Comparison of ENCODE assay signal across 23 cellular contexts in the genomic region with DNA sequence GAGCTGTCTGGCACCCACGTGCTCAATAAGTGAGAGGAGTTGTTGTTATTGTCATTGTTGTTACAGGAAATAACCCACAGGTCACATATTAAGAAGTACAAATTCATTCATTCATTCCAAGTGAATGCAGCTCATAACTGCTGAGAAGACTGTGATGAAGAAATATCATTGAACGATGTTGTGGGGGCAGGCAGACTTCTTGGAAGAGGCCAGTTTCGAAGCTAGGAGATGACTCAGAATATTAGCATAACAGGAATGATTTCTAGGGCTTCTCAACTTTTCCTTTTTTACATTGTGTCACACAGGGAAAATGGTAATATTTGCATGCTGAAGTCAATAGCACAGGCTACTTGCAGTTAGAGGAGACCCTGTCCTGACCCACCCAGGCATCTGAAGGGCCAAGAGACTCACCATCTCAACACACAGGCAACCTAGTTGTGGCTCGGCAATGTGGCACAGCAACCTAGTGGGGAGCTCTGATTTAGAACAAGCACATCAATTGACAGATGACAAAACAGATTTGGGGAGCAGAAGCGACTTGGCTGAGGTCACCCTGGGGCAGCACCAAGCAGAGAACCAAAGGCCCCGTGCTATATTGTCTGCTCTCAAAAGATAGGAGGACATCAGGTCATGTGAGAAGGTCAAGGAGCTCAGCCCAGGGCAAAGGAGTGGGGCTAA.
DNase-seq lines count a peak whose midpoint lies in the region; ATAC-seq and TF ChIP-seq lines count a peak whose summit lies in the region.
"Had no signal": no experiment of that assay in that cellular context is flagged by ENCODE, and none has a peak within 500 bp of the region (broad histone marks: within the 10 kb centered on the region; RNA-seq: fewer than 3 reads in every experiment).

No MANE protein-coding gene starts in this region.

- H4K20me1 ChIP-seq in neural progenitor cell (ENCODE audit: low read depth) = no peaks in the 10 kb centered on the region
- no peaks in the 10 kb centered on the region for H4K20me1 ChIP-seq in GM23338 (replicated peaks; ENCODE audit: insufficient read depth)

- H3F3A ChIP-seq in neural progenitor cell (ENCODE audit: low read depth) (no peaks in the 10 kb centered on the region), GM23338 (replicated peaks; ENCODE audit: low read depth) (no peaks in the 10 kb centered on the region)

- H3K36me3 ChIP-seq in neural progenitor cell (no peaks in the 10 kb centered on the region), GM23338 (ENCODE audit: insufficient read depth) (no peaks in the 10 kb centered on the region), aorta (ENCODE audit: control insufficient read depth in 1 of 2, insufficient read depth in 2 of 2, low read length in 1 of 2) (no peaks in the 10 kb centered on the region)

- H2AFZ ChIP-seq in neural progenitor cell (replicated peaks) (no peak overlapping the region), GM23338 (no peak overlapping the region)

- no peak overlapping the region for H3K4me3 Mint-ChIP-seq in activated CD4-positive, alpha-beta T cell treated with anti-CD3 and anti-CD28 coated beads, Interleukin-2, amount 10 ng/mL, durations not matched to agents 7 days and 5 days
- no peak overlapping the region for H3K4me3 Mint-ChIP-seq in activated CD4-positive, alpha-beta T cell treated with anti-CD3 and anti-CD28 coated beads, Interleukin-2, amount 10 ng/mL, durations not matched to agents 24 days and 14 days
- H3K4me3 Mint-ChIP-seq in neural progenitor cell (no peak overlapping the region), GM23338 (no peak overlapping the region)
- H3K4me3 Mint-ChIP-seq: B cell; CD8-positive, alpha-beta memory T cell had no signal

- POLR2A ChIA-PET in activated CD4-positive, alpha-beta T cell treated with anti-CD3 and anti-CD28 coated beads, Interleukin-2, amount 10 ng/mL, durations not matched to agents 7 days and 5 days (lab: Charles Lee) = no interaction called here

- H3K9me3 Mint-ChIP-seq in activated CD4-positive, alpha-beta T cell treated with anti-CD3 and anti-CD28 coated beads, Interleukin-2, amount 10 ng/mL, durations not matched to agents 7 days and 5 days = no peaks in the 10 kb centered on the region
- no peaks in the 10 kb centered on the region for H3K9me3 Mint-ChIP-seq in activated CD4-positive, alpha-beta T cell treated with anti-CD3 and anti-CD28 coated beads, Interleukin-2, amount 10 ng/mL, durations not matched to agents 24 days and 14 days
- no peaks in the 10 kb centered on the region for H3K9me3 Mint-ChIP-seq in neural progenitor cell
- H3K9me3 Mint-ChIP-seq in GM23338 = no peaks in the 10 kb centered on the region

- H3K4me2 ChIP-seq in neural progenitor cell (no peak overlapping the region), GM23338 (no peak overlapping the region)

- H3K9me3 ChIP-seq in neural progenitor cell (ENCODE audit: low read depth) = no peaks in the 10 kb centered on the region
- no peaks in the 10 kb centered on the region for H3K9me3 ChIP-seq in aorta (ENCODE audit: control insufficient read depth, low read length)

- peak; percentile 1 for DNase-seq in activated CD4-positive, alpha-beta T cell treated with anti-CD3 and anti-CD28 coated beads, Interleukin-2, amount 10 ng/mL, durations not matched to agents 7 days and 5 days
- no peak for DNase-seq in activated CD4-positive, alpha-beta T cell treated with anti-CD3 and anti-CD28 coated beads, Interleukin-2, amount 10 ng/mL, durations not matched to agents 24 days and 14 days
- DNase-seq in ecto neural progenitor cell (ENCODE audit: low spot score) = peak; percentile 18
- DNase-seq in neural progenitor cell (ENCODE audit: low spot score) = no peak
- DNase-seq in posterior vena cava (ENCODE audit: low spot score) = no peak
- DNase-seq in stimulated activated CD4-positive, alpha-beta T cell treated with anti-CD3 and anti-CD28 coated beads, Interleukin-4, amount 100 ng/mL, for 4 hours = no peak
- DNase-seq in GM23338 (ENCODE audit: low spot score) = no peak
- no peak for DNase-seq in aorta
- DNase-seq: CD8-positive, alpha-beta memory T cell; DMS79 treated with DMSO at 0.1 percent for 48 hours; GF-D8; HCEC 1CT; Kasumi-1; NCI-H1105; NCI-H1930; NCI-H446; NCI-H524 treated with DMSO at 0.1 percent for 48 hours; NK-92 treated with Interleukin-12 subunit alpha and Interleukin-12 subunit beta, amount 100 ng/mL, for 24 hours; PC-3 had no signal

- no peaks in the 10 kb centered on the region for H3K9me2 ChIP-seq in GM23338 (ENCODE audit: insufficient read depth)

- H3K79me2 ChIP-seq in neural progenitor cell (ENCODE audit: low read depth) (no peaks in the 10 kb centered on the region), GM23338 (replicated peaks; ENCODE audit: insufficient read depth) (no peaks in the 10 kb centered on the region)

- intact Hi-C loops in activated CD4-positive, alpha-beta T cell treated with anti-CD3 and anti-CD28 coated beads, Interleukin-2, amount 10 ng/mL, durations not matched to agents 24 days and 14 days (cut with micrococcal nuclease) = no loop called here
- intact Hi-C loops in posterior vena cava (cut with DNase I) = no loop called here
- intact Hi-C loops in aorta (cut with DNase I) = no loop called here

- H3K27me3 ChIP-seq in neural progenitor cell (no peaks in the 10 kb centered on the region), GM23338 (ENCODE audit: insufficient read depth) (no peaks in the 10 kb centered on the region), aorta (ENCODE audit: control insufficient read depth in 1 of 2, insufficient read depth in 2 of 2, low read length in 1 of 2) (no peaks in the 10 kb centered on the region)

- CTCF ChIA-PET in activated CD4-positive, alpha-beta T cell treated with anti-CD3 and anti-CD28 coated beads, Interleukin-2, amount 10 ng/mL, durations not matched to agents 7 days and 5 days (lab: Charles Lee) = interaction anchor here (1.2 kb wide), 1 partner anchor 50 kb away, joined by 3 read pairs; no protein-coding TSS in a partner anchor

- peaks cover 4% of the 10 kb centered on the region for H3K27me3 Mint-ChIP-seq in activated CD4-positive, alpha-beta T cell treated with anti-CD3 and anti-CD28 coated beads, Interleukin-2, amount 10 ng/mL, durations not matched to agents 7 days and 5 days
- H3K27me3 Mint-ChIP-seq in activated CD4-positive, alpha-beta T cell treated with anti-CD3 and anti-CD28 coated beads, Interleukin-2, amount 10 ng/mL, durations not matched to agents 24 days and 14 days = peaks cover 5% of the 10 kb centered on the region
- H3K27me3 Mint-ChIP-seq in neural progenitor cell (ENCODE audit: insufficient read depth, low read depth) = peaks cover 9% of the 10 kb centered on the region
- H3K27me3 Mint-ChIP-seq in GM23338 (ENCODE audit: insufficient read depth, low read depth, poor library complexity) = peaks cover 6% of the 10 kb centered on the region

- WGBS in aorta, 2 donors = 72% methylated on average over 6 of the region's 6 CpGs

- H3K4me1 Mint-ChIP-seq in activated CD4-positive, alpha-beta T cell treated with anti-CD3 and anti-CD28 coated beads, Interleukin-2, amount 10 ng/mL, durations not matched to agents 7 days and 5 days = no peaks in the 10 kb centered on the region
- H3K4me1 Mint-ChIP-seq in activated CD4-positive, alpha-beta T cell treated with anti-CD3 and anti-CD28 coated beads, Interleukin-2, amount 10 ng/mL, durations not matched to agents 24 days and 14 days = no peaks in the 10 kb centered on the region
- H3K4me1 Mint-ChIP-seq in neural progenitor cell (peaks cover 52% of the 10 kb centered on the region), GM23338 (peaks cover 17% of the 10 kb centered on the region)
- H3K4me1 Mint-ChIP-seq: B cell; CD8-positive, alpha-beta memory T cell had no signal

- ATAC-seq in GM23338 = no peak
- no peak for ATAC-seq in aorta (ENCODE audit: low FRiP score)
- ATAC-seq: K562, PC-3 had no signal

- no peak overlapping the region for H3K27ac ChIP-seq in neural progenitor cell
- no peak overlapping the region for H3K27ac ChIP-seq in GM23338 (ENCODE audit: low read depth)
- H3K27ac ChIP-seq in aorta (ENCODE audit: low read depth in 1 of 2, low read length in 2 of 2) = no peak overlapping the region
- H3K27ac ChIP-seq: 22Rv1, C4-2B had no signal

- H3K27ac Mint-ChIP-seq in activated CD4-positive, alpha-beta T cell treated with anti-CD3 and anti-CD28 coated beads, Interleukin-2, amount 10 ng/mL, durations not matched to agents 7 days and 5 days = no peak overlapping the region
- no peak overlapping the region for H3K27ac Mint-ChIP-seq in activated CD4-positive, alpha-beta T cell treated with anti-CD3 and anti-CD28 coated beads, Interleukin-2, amount 10 ng/mL, durations not matched to agents 24 days and 14 days
- peak overlapping the region; percentile 25 for H3K27ac Mint-ChIP-seq in neural progenitor cell
- H3K27ac Mint-ChIP-seq in GM23338 = no peak overlapping the region
- H3K27ac Mint-ChIP-seq: B cell; CD8-positive, alpha-beta memory T cell had no signal

- H3K4me1 ChIP-seq in neural progenitor cell (peaks cover 14% of the 10 kb centered on the region), GM23338 (ENCODE audit: insufficient read depth) (0 out of 2 replicates have a peak, but pooled peaks cover 4% of the 10 kb centered on the region), aorta (ENCODE audit: control insufficient read depth in 1 of 2, insufficient read depth in 2 of 2, low read length in 2 of 2) (no peaks in the 10 kb centered on the region)

- no peaks in the 10 kb centered on the region for H3K36me3 Mint-ChIP-seq in activated CD4-positive, alpha-beta T cell treated with anti-CD3 and anti-CD28 coated beads, Interleukin-2, amount 10 ng/mL, durations not matched to agents 7 days and 5 days (ENCODE audit: low read depth)
- H3K36me3 Mint-ChIP-seq in activated CD4-positive, alpha-beta T cell treated with anti-CD3 and anti-CD28 coated beads, Interleukin-2, amount 10 ng/mL, durations not matched to agents 24 days and 14 days (ENCODE audit: low read depth) = no peaks in the 10 kb centered on the region
- H3K36me3 Mint-ChIP-seq in neural progenitor cell = no peaks in the 10 kb centered on the region
- no peaks in the 10 kb centered on the region; the same call in 2 of the 3 replicates for H3K36me3 Mint-ChIP-seq in GM23338 (ENCODE audit: low read depth)
- H3K36me3 Mint-ChIP-seq: CD8-positive, alpha-beta memory T cell had no signal

- TF ChIP-seq CTCF in neural progenitor cell (IDR thresholded peaks at IDR 0.05) = no peak
- TF ChIP-seq CTCF in GM23338 (conservative IDR thresholded peaks at IDR 0.05; ENCODE audit: low read depth in 2 of 2) = no peak

- H3K4me3 ChIP-seq in neural progenitor cell (no peak overlapping the region), GM23338 (no peak overlapping the region), aorta (ENCODE audit: low read length in 2 of 2) (no peak overlapping the region)
- H3K4me3 ChIP-seq: K562 had no signal

- no peak overlapping the region for H3K9ac ChIP-seq in neural progenitor cell

TF ChIP-seq in GM23338, 12 proteins besides CTCF, POLR2A, EP300 and RAD21 (continues in another document):
- no peak for TF ChIP-seq CREB1 (CRISPR knock-in tag; IDR thresholded peaks at IDR 0.05; ENCODE audit: low read depth)
- no peak for TF ChIP-seq NANOG (IDR thresholded peaks at IDR 0.05; ENCODE audit: borderline replicate concordance)

Comparison
In these comparisons a context has a peak if more than half of its experiments do, and no peak if none do; other contexts are left out.
1. DNase-seq: peak in activated CD4-positive, alpha-beta T cell treated with anti-CD3 and anti-CD28 coated beads, Interleukin-2, amount 10 ng/mL, durations not matched to agents 7 days and 5 days (single experiment) and ecto neural progenitor cell (single experiment); none in activated CD4-positive, alpha-beta T cell treated with anti-CD3 and anti-CD28 coated beads, Interleukin-2, amount 10 ng/mL, durations not matched to agents 24 days and 14 days (single experiment), neural progenitor cell (single experiment), posterior vena cava (single experiment), stimulated activated CD4-positive, alpha-beta T cell treated with anti-CD3 and anti-CD28 coated beads, Interleukin-4, amount 100 ng/mL, for 4 hours (0 of 2), GM23338 (single experiment) and aorta (0 of 2).